13 cellular contexts compared by ENCODE assay signal in the genomic region with DNA sequence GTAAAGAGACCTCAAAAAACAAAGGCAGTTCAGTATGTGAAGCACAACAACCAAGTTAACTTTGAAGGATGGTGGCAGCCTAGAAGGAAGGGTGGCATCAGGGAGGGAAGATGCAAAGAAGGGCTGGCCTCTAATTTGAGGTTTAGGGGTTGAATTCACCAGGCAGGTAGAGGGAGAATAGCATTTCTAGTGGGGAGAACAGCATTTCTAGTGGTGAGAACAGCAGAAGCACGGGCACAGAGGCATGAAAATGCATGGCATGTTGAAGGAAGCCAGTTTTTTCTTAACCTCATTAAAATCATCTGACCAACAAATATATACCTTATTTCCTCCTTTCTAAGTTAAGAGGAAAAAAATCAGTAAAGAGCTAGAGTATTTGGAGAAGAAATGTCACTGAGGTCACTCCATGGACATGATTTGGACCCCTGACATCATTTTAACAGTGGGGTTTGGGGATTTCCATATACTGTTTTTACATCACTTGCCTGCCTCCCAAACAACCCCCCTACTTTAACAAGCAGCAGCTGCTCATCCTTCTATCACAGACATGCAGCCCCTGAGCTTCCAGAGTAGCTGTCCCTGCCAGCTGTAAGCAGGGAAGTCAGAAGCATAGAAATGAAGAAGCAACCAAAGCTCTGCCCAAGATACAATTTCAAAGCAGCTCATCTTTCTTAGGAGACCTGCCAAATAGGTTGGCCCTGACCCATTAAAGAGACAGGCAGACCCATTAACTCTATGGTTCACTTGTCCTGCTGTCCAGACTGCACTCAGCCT. TPM values are rescaled to one million over a fixed set of nuclear protein-coding genes. Genes with fewer than 3 reads are reported as not detected.
A peak's percentile ranks its signal among the peaks of the same experiment; 100 is the strongest.
DNase-seq lines count a peak whose midpoint lies in the region; ATAC-seq and TF ChIP-seq lines count a peak whose summit lies in the region.
"Had no signal": no experiment of that assay in that cellular context is flagged by ENCODE, and none has a peak within 500 bp of the region (broad histone marks: within the 10 kb centered on the region; RNA-seq: fewer than 3 reads in every experiment).

No MANE protein-coding gene starts in this region.

- ATAC-seq in HG03469 (IDR thresholded peaks at IDR 0.05; ENCODE audit: unreplicated experiment), result no peak
- ATAC-seq: left colon had no signal

- H3K27me3 Mint-ChIP-seq in CD8-positive, alpha-beta memory T cell, result peaks cover 0 to 1% of the 10 kb centered on the region in 2 donors
- H3K27me3 Mint-ChIP-seq: activated naive CD4-positive, alpha-beta T cell treated with anti-CD3 and anti-CD28 coated beads, Interleukin-2, amount 50 U/mL, for 24 hours had no signal

- intact Hi-C loops in esophagus muscularis mucosa (cut with DNase I), result no loop called here

- no peaks in the 10 kb centered on the region for H3K27me3 ChIP-seq in CD8-positive, alpha-beta memory T cell (ENCODE audit: insufficient read depth, low read length, poor library complexity, severe bottlenecking)
- H3K27me3 ChIP-seq in esophagus muscularis mucosa (no peaks in the 10 kb centered on the region), rectal smooth muscle tissue (ENCODE audit: control insufficient read depth, insufficient read depth, low read length) (no peaks in the 10 kb centered on the region)
- H3K27me3 ChIP-seq: right lobe of liver had no signal

- H3K4me1 Mint-ChIP-seq in CD8-positive, alpha-beta memory T cell, result peaks cover 0 to 2% (median 0%) of the 10 kb centered on the region in 3 donors
- H3K4me1 Mint-ChIP-seq: activated naive CD4-positive, alpha-beta T cell treated with anti-CD3 and anti-CD28 coated beads, Interleukin-2, amount 50 U/mL, for 24 hours had no signal

- no peak overlapping the region for H3K27ac ChIP-seq in CD8-positive, alpha-beta memory T cell (ENCODE audit: low read depth, low read length)
- H3K27ac ChIP-seq in esophagus muscularis mucosa (replicated peaks in 1 of 4), result peak overlapping the region; percentile 48 to 82 (median 78)
- peak overlapping the region; percentile 89 for H3K27ac ChIP-seq in rectal smooth muscle tissue (ENCODE audit: low read depth, low read length)
- H3K27ac ChIP-seq: right lobe of liver, RWPE1 had no signal

- peaks cover 0 to 25% (median 5%) of the 10 kb centered on the region in 3 donors for H3K36me3 Mint-ChIP-seq in CD8-positive, alpha-beta memory T cell

- no peak for DNase-seq in CD8-positive, alpha-beta memory T cell
- DNase-seq in M059J (ENCODE audit: low read depth) (peak; percentile 58), esophagus muscularis mucosa (ENCODE audit: extremely low spot score) (no peak), T-helper 2 cell (no peak), NCI-H2107 treated with DMSO at 0.1 percent for 48 hours (lab: John Stamatoyannopoulos, UW; ENCODE audit: unreplicated experiment) (no peak)
- no peak for DNase-seq in activated CD8-positive, alpha-beta memory T cell treated with anti-CD3 and anti-CD28 coated beads, Interleukin-2, amount 50 U/mL, for 4 hours
- DNase-seq: left colon, NCI-H187, right lobe of liver had no signal

- no peak for TF ChIP-seq EP300 in esophagus muscularis mucosa (IDR thresholded peaks at IDR 0.05)

- no peak overlapping the region for H3K4me3 ChIP-seq in CD8-positive, alpha-beta memory T cell (ENCODE audit: low read length)
- peak overlapping the region in 1 of 4 donors; percentile 2 for H3K4me3 ChIP-seq in esophagus muscularis mucosa
- no peak overlapping the region for H3K4me3 ChIP-seq in rectal smooth muscle tissue (ENCODE audit: low read length)
- H3K4me3 ChIP-seq: right lobe of liver had no signal

- CTCF ChIA-PET in CD8-positive, alpha-beta memory T cell (lab: Charles Lee), result no interaction called here

- no peaks in the 10 kb centered on the region for H3K9me3 Mint-ChIP-seq in CD8-positive, alpha-beta memory T cell
- H3K9me3 Mint-ChIP-seq: activated naive CD4-positive, alpha-beta T cell treated with anti-CD3 and anti-CD28 coated beads, Interleukin-2, amount 50 U/mL, for 24 hours had no signal

- TF ChIP-seq CTCF in esophagus muscularis mucosa (IDR thresholded peaks at IDR 0.05), result peak; percentile 7 to 41 (median 24)

- no peak for TF ChIP-seq POLR2A in esophagus muscularis mucosa (IDR thresholded peaks at IDR 0.05; ENCODE audit: low read depth)

- no peak overlapping the region for H3K4me3 Mint-ChIP-seq in CD8-positive, alpha-beta memory T cell
- H3K4me3 Mint-ChIP-seq: activated naive CD4-positive, alpha-beta T cell treated with anti-CD3 and anti-CD28 coated beads, Interleukin-2, amount 50 U/mL, for 24 hours had no signal

- H3K27ac Mint-ChIP-seq in CD8-positive, alpha-beta memory T cell, result peak overlapping the region in 5 of 8 donors; percentile 29 to 82 (median 61)

- no peaks in the 10 kb centered on the region for H3K9me3 ChIP-seq in CD8-positive, alpha-beta memory T cell (ENCODE audit: low read length)
- no peaks in the 10 kb centered on the region for H3K9me3 ChIP-seq in esophagus muscularis mucosa
- H3K9me3 ChIP-seq: right lobe of liver had no signal

- no peak overlapping the region for H3K9ac ChIP-seq in rectal smooth muscle tissue (ENCODE audit: low read length)

- POLR2A ChIA-PET in CD8-positive, alpha-beta memory T cell (lab: Charles Lee), result no interaction called here

- no peaks in the 10 kb centered on the region for H3K36me3 ChIP-seq in CD8-positive, alpha-beta memory T cell (ENCODE audit: insufficient read depth, low read length)
- peaks cover 0 to 20% (median 2%) of the 10 kb centered on the region in 4 donors for H3K36me3 ChIP-seq in esophagus muscularis mucosa
- H3K36me3 ChIP-seq in rectal smooth muscle tissue (ENCODE audit: control insufficient read depth, insufficient read depth, low read length), result no peaks in the 10 kb centered on the region

- WGBS in esophagus muscularis mucosa, result 36% methylated on average over 1 of the region's 1 CpG

- no peaks in the 10 kb centered on the region for H3K4me1 ChIP-seq in CD8-positive, alpha-beta memory T cell (ENCODE audit: insufficient read depth, low read length)
- H3K4me1 ChIP-seq in esophagus muscularis mucosa (peaks cover 32 to 67% (median 59%) of the 10 kb centered on the region in 4 donors), rectal smooth muscle tissue (ENCODE audit: control insufficient read depth, insufficient read depth, low read length) (peaks cover 49% of the 10 kb centered on the region)
- H3K4me1 ChIP-seq: right lobe of liver had no signal

RNA-seq across cellular contexts. Expression of a gene that starts 2.4 kb away (rescaled TPM):
- 1 to 10 TPM; 2.2 to 3.2 TPM for total RNA-seq in CD8-positive, alpha-beta memory T cell
- polyA plus RNA-seq in CD8-positive, alpha-beta memory T cell, result 2.0 TPM
- total RNA-seq in M059J (2014; rRNA removed; shearing (Covaris generic)), result 0.12 TPM in 1 of 2 replicates, not detected in the other
- total RNA-seq in esophagus muscularis mucosa, result 10 to 100 TPM; 67.9 to 92.6 (median 79.3) TPM

RNA-seq across cellular contexts. Expression of a gene that starts 14.4 kb away (rescaled TPM):
- 100 to 1,000 TPM; 105 to 108 TPM for total RNA-seq in CD8-positive, alpha-beta memory T cell
- 82.4 TPM for polyA plus RNA-seq in CD8-positive, alpha-beta memory T cell
- 64.5 and 103 TPM in 2 replicates for total RNA-seq in M059J (2014; rRNA removed; shearing (Covaris generic))
- total RNA-seq in esophagus muscularis mucosa, result 10 to 100 TPM; 36.3 to 76.4 (median 61.6) TPM

RNA-seq across cellular contexts. Expression of a gene that starts 40.0 kb away (rescaled TPM):
- under 1 TPM; 0.64 to 0.77 TPM for total RNA-seq in CD8-positive, alpha-beta memory T cell
- 0.45 TPM for polyA plus RNA-seq in CD8-positive, alpha-beta memory T cell
- total RNA-seq in M059J (2014; rRNA removed; shearing (Covaris generic)), result 1.6 and 3.3 TPM in 2 replicates
- total RNA-seq in esophagus muscularis mucosa, result 1 to 10 TPM; 1.5 to 6.5 (median 4.4) TPM

Comparison
In these comparisons a context has a peak if more than half of its experiments do, and no peak if none do; other contexts are left out.
1. RNA of a gene that starts 2.4 kb away (total RNA-seq): 67.9 to 92.6 TPM in esophagus muscularis mucosa; 2.2 to 3.2 TPM in CD8-positive, alpha-beta memory T cell and 0.12 TPM in M059J; every median in the first group is over 10 times any median in the second.